ENCODE assay signal across 1 cellular context in the genomic region with DNA sequence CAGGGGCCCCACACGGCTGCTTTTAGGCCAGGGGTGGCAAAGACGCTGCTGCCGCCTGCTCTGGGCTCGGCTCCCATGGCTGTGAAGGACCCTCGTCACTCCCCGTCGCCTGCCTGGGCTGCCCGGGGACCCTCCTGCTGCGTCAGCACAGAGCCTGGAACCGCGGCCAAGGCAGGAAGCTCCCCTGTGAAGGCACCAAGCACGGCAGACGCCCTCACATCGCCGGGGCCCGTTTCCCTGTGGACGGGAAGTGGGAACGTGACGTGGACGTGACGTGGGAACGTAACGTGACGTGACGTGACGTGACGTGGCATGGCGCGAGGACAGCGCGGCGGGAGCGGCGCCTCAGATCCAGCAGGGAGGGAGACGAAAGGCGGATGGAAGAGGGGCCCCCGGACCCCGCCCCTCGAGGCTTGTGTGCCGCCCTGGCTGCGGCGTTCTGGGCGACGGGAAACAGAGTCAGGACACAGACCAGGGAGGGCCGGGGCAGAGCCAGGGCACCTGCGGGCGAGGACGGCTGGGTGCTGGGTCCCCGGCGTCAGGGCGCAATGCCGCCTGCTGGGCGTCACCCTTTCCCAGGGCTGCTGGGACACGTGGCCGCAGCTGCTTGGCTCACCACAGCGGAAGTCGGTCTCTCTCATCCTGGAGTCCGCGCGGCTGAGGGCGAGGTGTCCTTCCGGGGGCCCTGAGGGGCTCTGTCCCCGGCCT.
A peak's percentile ranks its signal among the peaks of the same experiment; 100 is the strongest.
TF ChIP-seq lines count a peak whose summit lies in the region.

No MANE protein-coding gene starts in this region.

TF ChIP-seq in K562, 482 proteins besides CTCF, POLR2A, EP300 and RAD21 (continued from another document and continues in another):
- peak; percentile 73 for TF ChIP-seq MGA (IDR thresholded peaks at IDR 0.05)
- TF ChIP-seq KHSRP (IDR thresholded peaks at IDR 0.05): peak; percentile 83
- TF ChIP-seq CREB3 (tag; conservative IDR thresholded peaks at IDR 0.05; ENCODE audit: low read depth): 0 out of 2 replicates have a peak, but pooled peaks have one; percentile 28
- no peak for TF ChIP-seq BHLHE40 (IDR thresholded peaks at IDR 0.05; ENCODE audit: low read length)
- TF ChIP-seq EGR1 (conservative IDR thresholded peaks at IDR 0.05): no peak
- TF ChIP-seq, protein P1, sequence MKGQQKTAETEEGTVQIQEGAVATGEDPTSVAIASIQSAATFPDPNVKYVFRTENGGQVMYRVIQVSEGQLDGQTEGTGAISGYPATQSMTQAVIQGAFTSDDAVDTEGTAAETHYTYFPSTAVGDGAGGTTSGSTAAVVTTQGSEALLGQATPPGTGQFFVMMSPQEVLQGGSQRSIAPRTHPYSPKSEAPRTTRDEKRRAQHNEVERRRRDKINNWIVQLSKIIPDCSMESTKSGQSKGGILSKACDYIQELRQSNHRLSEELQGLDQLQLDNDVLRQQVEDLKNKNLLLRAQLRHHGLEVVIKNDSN (CRISPR knock-in tag; IDR thresholded peaks at IDR 0.05): peak; percentile 29; the same call in 1 of the 2 replicates
- TF ChIP-seq ZNF507 (tag; conservative IDR thresholded peaks at IDR 0.05): no peak
- TF ChIP-seq ATF7 (IDR thresholded peaks at IDR 0.05): 0 out of 2 replicates have a peak, but pooled peaks have one; percentile 19
- peak; percentile 41; the same call in 1 of the 2 replicates for TF ChIP-seq SPI1 (IDR thresholded peaks at IDR 0.05; ENCODE audit: borderline replicate concordance, low read depth, low read length)
- TF ChIP-seq IRF1 (CRISPR knock-in tag; IDR thresholded peaks at IDR 0.05; ENCODE audit: borderline replicate concordance): no peak
- TF ChIP-seq ZNF740 (CRISPR knock-in tag; IDR thresholded peaks at IDR 0.05): no peak
- TF ChIP-seq ZNF740 (tag; IDR thresholded peaks at IDR 0.05): no peak
- no peak for TF ChIP-seq ZNF707 (CRISPR knock-in tag; conservative IDR thresholded peaks at IDR 0.05)
- TF ChIP-seq GABPA (tag; conservative IDR thresholded peaks at IDR 0.05; ENCODE audit: low read depth): peak; percentile 70
- peak; percentile 97 for TF ChIP-seq CREM (IDR thresholded peaks at IDR 0.05; ENCODE audit: low read depth)
- 0 out of 2 replicates have a peak, but pooled peaks have one; percentile 48 for TF ChIP-seq ZBTB40 (IDR thresholded peaks at IDR 0.05)
- no peak for TF ChIP-seq ZBTB40 (CRISPR knock-in tag; IDR thresholded peaks at IDR 0.05)
- no peak for TF ChIP-seq HNRNPUL1 (IDR thresholded peaks at IDR 0.05; ENCODE audit: low read length)
- TF ChIP-seq GTF2E2 (tag; IDR thresholded peaks at IDR 0.05): no peak
- TF ChIP-seq NCOA1 (IDR thresholded peaks at IDR 0.05; ENCODE audit: low read depth): peak; percentile 81; the same call in 1 of the 2 replicates
- peak; percentile 88 for TF ChIP-seq ATF1 (CRISPR knock-in tag; IDR thresholded peaks at IDR 0.05)
- peak; percentile 98 for TF ChIP-seq ATF1 (tag; IDR thresholded peaks at IDR 0.05)
- TF ChIP-seq ZBTB2 (IDR thresholded peaks at IDR 0.05): 0 out of 2 replicates have a peak, but pooled peaks have one; percentile 41
- TF ChIP-seq ZNF121 (CRISPR knock-in tag; conservative IDR thresholded peaks at IDR 0.05): no peak
- no peak for TF ChIP-seq ZNF586 (CRISPR knock-in tag; conservative IDR thresholded peaks at IDR 0.05)
